26 cellular contexts compared by ENCODE assay signal in the genomic region with DNA sequence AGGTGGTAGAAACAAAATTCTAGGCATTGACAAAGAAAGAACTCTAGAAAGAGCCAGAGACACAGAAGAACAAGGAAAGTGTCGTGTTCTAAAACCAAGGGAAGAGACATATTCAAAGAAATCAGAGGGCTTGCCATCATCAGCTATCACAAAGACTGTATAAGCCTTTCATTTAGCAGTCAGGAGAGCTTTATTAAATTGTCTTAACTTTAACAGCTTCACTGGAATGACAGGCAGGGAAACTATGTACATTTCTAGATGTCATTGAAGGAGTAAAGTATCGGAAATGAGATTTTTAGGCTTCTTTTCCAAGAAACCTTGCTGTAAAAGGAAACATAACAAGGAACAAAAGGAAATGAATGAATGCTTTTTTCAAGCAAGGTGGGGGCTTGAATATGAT. TPM values are rescaled to one million over a fixed set of nuclear protein-coding genes. Genes with fewer than 3 reads are reported as not detected.
A peak's percentile ranks its signal among the peaks of the same experiment; 100 is the strongest.
DNase-seq lines count a peak whose midpoint lies in the region; ATAC-seq lines count a peak whose summit lies in the region.
"Had no signal": no experiment of that assay in that cellular context is flagged by ENCODE, and none has a peak within 500 bp of the region (broad histone marks: within the 10 kb centered on the region; RNA-seq: fewer than 3 reads in every experiment).

No MANE protein-coding gene starts in this region.

- ATAC-seq in GM18511 (IDR thresholded peaks at IDR 0.05; ENCODE audit: unreplicated experiment) (peak; percentile 0), GM21515 (IDR thresholded peaks at IDR 0.05; ENCODE audit: unreplicated experiment) (peak; percentile 0), esophagus mucosa (no peak)
- ATAC-seq in stimulated activated naive B cell treated with anti-CD40 and anti-IgM and Interleukin-4, amounts not matched to agents 10 μg/mL and 1 μg/mL and 100 μg/mL, for 72 hours (replicated peaks), result no peak
- ATAC-seq: HCT116, PC-3 had no signal

- H3K36me3 Mint-ChIP-seq in IgD-negative memory B cell, result peaks cover 24% of the 10 kb centered on the region
- H3K36me3 Mint-ChIP-seq in stimulated activated naive B cell treated with anti-CD40 and anti-IgM and Interleukin-4, amounts not matched to agents 10 μg/mL and 1 μg/mL and 100 μg/mL, for 72 hours, result peaks cover 31 to 64% of the 10 kb centered on the region in 2 donors
- H3K36me3 Mint-ChIP-seq: CD8-positive, alpha-beta memory T cell had no signal

- H3K4me3 Mint-ChIP-seq in IgD-negative memory B cell, result peak overlapping the region; percentile 5 to 78 (median 40)
- H3K4me3 Mint-ChIP-seq in stimulated activated naive B cell treated with anti-CD40 and anti-IgM and Interleukin-4, amounts not matched to agents 10 μg/mL and 1 μg/mL and 100 μg/mL, for 72 hours, result no peak overlapping the region
- H3K4me3 Mint-ChIP-seq: CD8-positive, alpha-beta memory T cell; T-helper 1 cell treated with Interleukin-12 subunit alpha and Interleukin-12 subunit beta and Interleukin-4 antibody, amounts not matched to agents 30 μg/mL and 1 μg/mL, for 36 hours had no signal

- no peaks in the 10 kb centered on the region for H3K9me3 Mint-ChIP-seq in IgD-negative memory B cell
- H3K9me3 Mint-ChIP-seq in stimulated activated naive B cell treated with anti-CD40 and anti-IgM and Interleukin-4, amounts not matched to agents 10 μg/mL and 1 μg/mL and 100 μg/mL, for 72 hours, result no peaks in the 10 kb centered on the region
- H3K9me3 Mint-ChIP-seq: CD8-positive, alpha-beta memory T cell; T-helper 1 cell treated with Interleukin-12 subunit alpha and Interleukin-12 subunit beta and Interleukin-4 antibody, amounts not matched to agents 30 μg/mL and 1 μg/mL, for 36 hours had no signal

- no peak for DNase-seq in stimulated activated naive B cell treated with anti-CD40 and anti-IgM and Interleukin-4, amounts not matched to agents 10 μg/mL and 1 μg/mL and 100 μg/mL, for 72 hours
- no peak for DNase-seq in NCI-H1694 (lab: John Stamatoyannopoulos, UW)
- no peak for DNase-seq in stimulated activated CD4-positive, alpha-beta T cell treated with anti-CD3 and anti-CD28 coated beads, Interleukin-12 subunit alpha, Interleukin-12 subunit beta, amount 100 ng/mL, for 4 hours
- DNase-seq: CD8-positive, alpha-beta memory T cell; DMS 273 treated with DMSO at 0.1 percent for 48 hours; DMS79; EL; GDM1; Karpas-422; MV-4-11; NCI-H1105; NCI-H146; NCI-H2029; NCI-H446; NCI-H524 treated with DMSO at 0.1 percent for 48 hours; NCI-H82; NK-92 treated with Interleukin-12 subunit alpha and Interleukin-12 subunit beta, amount 100 ng/mL, for 24 hours; PC-3; SK-N-SH; SW 1271 had no signal

- H3K4me1 Mint-ChIP-seq in IgD-negative memory B cell, result peaks cover 39 to 68% (median 60%) of the 10 kb centered on the region in 3 donors
- H3K4me1 Mint-ChIP-seq in stimulated activated naive B cell treated with anti-CD40 and anti-IgM and Interleukin-4, amounts not matched to agents 10 μg/mL and 1 μg/mL and 100 μg/mL, for 72 hours, result peaks cover 24 to 38% of the 10 kb centered on the region in 2 donors
- H3K4me1 Mint-ChIP-seq: CD8-positive, alpha-beta memory T cell had no signal

- no peaks in the 10 kb centered on the region for H3K27me3 Mint-ChIP-seq in IgD-negative memory B cell
- H3K27me3 Mint-ChIP-seq in stimulated activated naive B cell treated with anti-CD40 and anti-IgM and Interleukin-4, amounts not matched to agents 10 μg/mL and 1 μg/mL and 100 μg/mL, for 72 hours, result no peaks in the 10 kb centered on the region
- H3K27me3 Mint-ChIP-seq: CD8-positive, alpha-beta memory T cell had no signal

- peak overlapping the region; percentile 92 to 98 (median 96) for H3K27ac Mint-ChIP-seq in IgD-negative memory B cell
- H3K27ac Mint-ChIP-seq in stimulated activated naive B cell treated with anti-CD40 and anti-IgM and Interleukin-4, amounts not matched to agents 10 μg/mL and 1 μg/mL and 100 μg/mL, for 72 hours, result peak overlapping the region; percentile 11
- H3K27ac Mint-ChIP-seq: CD8-positive, alpha-beta memory T cell; T-helper 1 cell treated with Interleukin-12 subunit alpha and Interleukin-12 subunit beta and Interleukin-4 antibody, amounts not matched to agents 30 μg/mL and 1 μg/mL, for 36 hours had no signal

RNA-seq across cellular contexts. Expression of a gene that starts 15.8 kb away (rescaled TPM):
- polyA plus RNA-seq in IgD-negative memory B cell, result 59.5 TPM
- 33.6 TPM for total RNA-seq in esophagus mucosa
- polyA plus RNA-seq: CD8-positive, alpha-beta memory T cell; SK-N-SH had no signal

Comparison
In these comparisons a context has a peak if more than half of its experiments do, and no peak if none do; other contexts are left out.
1. ATAC-seq: peak in GM18511 (single experiment) and GM21515 (single experiment); none in stimulated activated naive B cell treated with anti-CD40 and anti-IgM and Interleukin-4, amounts not matched to agents 10 μg/mL and 1 μg/mL and 100 μg/mL, for 72 hours (0 of 2) and esophagus mucosa (single experiment).
2. H3K4me3 Mint-ChIP-seq: peak in IgD-negative memory B cell (4 of 4); none in stimulated activated naive B cell treated with anti-CD40 and anti-IgM and Interleukin-4, amounts not matched to agents 10 μg/mL and 1 μg/mL and 100 μg/mL, for 72 hours (0 of 2).